ENCODE assay signal across 26 cellular contexts in the genomic region with DNA sequence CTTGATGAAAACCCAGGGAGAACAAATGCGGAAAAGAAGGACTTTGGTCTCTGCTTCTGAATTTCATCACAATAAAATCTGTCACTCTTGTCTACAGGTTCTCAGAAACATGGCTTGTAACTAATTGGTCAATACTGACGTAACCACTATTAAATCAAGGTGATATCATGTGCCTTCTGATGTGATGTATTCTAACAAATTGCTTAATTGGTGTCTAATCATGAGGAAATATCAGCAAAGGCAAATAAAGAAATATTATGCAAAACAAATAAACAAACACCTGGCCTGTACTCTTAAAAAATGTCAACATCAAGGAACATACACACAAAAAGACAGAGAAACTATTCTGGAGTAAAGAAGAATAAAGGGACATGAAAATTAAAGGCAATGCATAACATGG.
"Had no signal": no experiment of that assay in that cellular context is flagged by ENCODE, and none has a peak within 500 bp of the region (broad histone marks: within the 10 kb centered on the region; RNA-seq: fewer than 3 reads in every experiment).

No MANE protein-coding gene starts in this region.

- H3K4me3 ChIP-seq: neural progenitor cell, ovary, psoas muscle, skin epidermis, smooth muscle cell, spleen, stomach, thoracic aorta, thyroid gland, tibial nerve, upper lobe of left lung, vagina had no signal

- DNase-seq: natural killer cell; occipital lobe; ovary; posterior cingulate gyrus; psoas muscle; right cardiac atrium; spleen; stimulated activated CD4-positive, alpha-beta T cell treated with anti-CD3 and anti-CD28 coated beads, Interleukin-15, amount 100 ng/mL, for 24 hours; stimulated activated CD4-positive, alpha-beta T cell treated with anti-CD3 and anti-CD28 coated beads, Interleukin-2, amount 100 ng/mL, for 24 hours; stimulated activated CD4-positive, alpha-beta T cell treated with anti-CD3 and anti-CD28 coated beads, Interleukin-2, amount 100 ng/mL, for 48 hours; stimulated activated CD4-positive, alpha-beta T cell treated with anti-CD3 and anti-CD28 coated beads, Interleukin-4, amount 100 ng/mL, for 24 hours; stimulated activated naive B cell treated with anti-CD40 and anti-IgM and Interleukin-4, amounts not matched to agents 10 μg/mL and 1 μg/mL and 100 μg/mL, for 72 hours; stimulated activated naive CD4-positive, alpha-beta T cell treated with Interleukin-2 at 50 U/mL for 16 hours; stomach; thyroid gland; trophoblast cell; upper lobe of left lung had no signal

- ATAC-seq: natural killer cell; psoas muscle; right cardiac atrium; sciatic nerve; stimulated activated effector memory CD8-positive, alpha-beta T cell treated with anti-CD3 and anti-CD28 coated beads, Interleukin-12 subunit alpha, Interleukin-12 subunit beta, amount 100 ng/mL, for 72 hours; stimulated activated naive B cell treated with anti-CD40 and anti-IgM and Interleukin-4, amounts not matched to agents 10 μg/mL and 1 μg/mL and 100 μg/mL, for 72 hours had no signal

- H3K27ac ChIP-seq: neural progenitor cell, ovary, parathyroid adenoma, psoas muscle, skin epidermis, spleen, stomach, thoracic aorta, thyroid gland, tibial nerve, upper lobe of left lung, vagina had no signal
